9 cellular contexts compared by ENCODE assay signal in genomic region chr17:61400786-61401279, GRCh38. TPM values are rescaled to one million over a fixed set of nuclear protein-coding genes. Genes with fewer than 3 reads are reported as not detected.
A peak's percentile ranks its signal among the peaks of the same experiment; 100 is the strongest.
DNase-seq lines count a peak whose midpoint lies in the region; ATAC-seq, FAIRE-seq and TF ChIP-seq lines count a peak whose summit lies in the region.
"Had no signal": no experiment of that assay in that cellular context is flagged by ENCODE, and none has a peak within 500 bp of the region (broad histone marks: within the 10 kb centered on the region; RNA-seq: fewer than 3 reads in every experiment).

No MANE protein-coding gene starts in this region.

- H3K4me2 ChIP-seq in hepatocyte: peak overlapping the region; percentile 99

- no peaks in the 10 kb centered on the region for H3K4me1 ChIP-seq in HAP-1
- no peaks in the 10 kb centered on the region for H3K4me1 ChIP-seq in hepatocyte (ENCODE audit: insufficient read depth)

- in situ Hi-C loops in HAP-1 (cut with MboI; ENCODE audit: low sequenced_read_pairs): no loop called here

- peaks cover 89% of the 10 kb centered on the region for H3K79me2 ChIP-seq in hepatocyte

- 4% methylated on average over 32 of the region's 37 CpGs for WGBS in hepatocyte (ENCODE audit: low lambda C conversion rate, missing lambda C conversion rate)

- H3K36me3 ChIP-seq in HAP-1 (replicated peaks): peaks cover 3% of the 10 kb centered on the region
- H3K36me3 ChIP-seq in hepatocyte (replicated peaks; ENCODE audit: insufficient read depth, low read depth): no peaks in the 10 kb centered on the region

- H4K20me1 ChIP-seq in hepatocyte (ENCODE audit: insufficient read depth, poor library complexity, severe bottlenecking): peaks cover 24% of the 10 kb centered on the region

- peak overlapping the region; percentile 8 for H3K4me3 Mint-ChIP-seq in activated CD8-positive, alpha-beta T cell treated with anti-CD3 and anti-CD28 coated beads, Interleukin-2, amount 10 ng/mL, durations not matched to agents 7 days and 5 days

- no peaks in the 10 kb centered on the region for H3K9me2 ChIP-seq in hepatocyte (replicated peaks; ENCODE audit: insufficient read depth)

- no peak for TF ChIP-seq CTCF in hepatocyte (IDR thresholded peaks at IDR 0.05; ENCODE audit: poor library complexity)

- POLR2A ChIA-PET in activated CD8-positive, alpha-beta T cell treated with anti-CD3 and anti-CD28 coated beads, Interleukin-2, amount 10 ng/mL, durations not matched to agents 7 days and 5 days (lab: Charles Lee): interaction anchor here (0.7 kb wide), 1 partner anchor 680 kb away, joined by 3 read pairs; no protein-coding TSS in a partner anchor

- peaks cover 28% of the 10 kb centered on the region for H3K4me1 Mint-ChIP-seq in activated CD8-positive, alpha-beta T cell treated with anti-CD3 and anti-CD28 coated beads, Interleukin-2, amount 10 ng/mL, durations not matched to agents 7 days and 5 days (ENCODE audit: low read depth)

- CTCF ChIA-PET in activated CD8-positive, alpha-beta T cell treated with anti-CD3 and anti-CD28 coated beads, Interleukin-2, amount 10 ng/mL, durations not matched to agents 7 days and 5 days (lab: Charles Lee): no interaction called here

- peak overlapping the region; percentile 99 for H3K27ac ChIP-seq in hepatocyte
- H3K27ac ChIP-seq in skin epidermis: peak overlapping the region in 17 of 21 experiments; percentile 1 to 73 (median 42)

- peaks cover 60% of the 10 kb centered on the region for H3K27me3 Mint-ChIP-seq in activated CD8-positive, alpha-beta T cell treated with anti-CD3 and anti-CD28 coated beads, Interleukin-2, amount 10 ng/mL, durations not matched to agents 7 days and 5 days (ENCODE audit: low read depth)

- no peak overlapping the region for H3K27ac Mint-ChIP-seq in activated CD8-positive, alpha-beta T cell treated with anti-CD3 and anti-CD28 coated beads, Interleukin-2, amount 10 ng/mL, durations not matched to agents 7 days and 5 days

- ATAC-seq in activated CD8-positive, alpha-beta T cell treated with anti-CD3 and anti-CD28 coated beads, Interleukin-2, amount 10 ng/mL, durations not matched to agents 7 days and 5 days: no peak
- ATAC-seq in HG03565 (IDR thresholded peaks at IDR 0.05; ENCODE audit: unreplicated experiment) (no peak), HG03439 (IDR thresholded peaks at IDR 0.05; ENCODE audit: unreplicated experiment) (no peak)

- FAIRE-seq in GM19239 (lab: Jason Lieb, UNC): no peak
- FAIRE-seq: frontal cortex had no signal

- H3K9me3 ChIP-seq in HAP-1: no peaks in the 10 kb centered on the region
- no peaks in the 10 kb centered on the region for H3K9me3 ChIP-seq in hepatocyte (ENCODE audit: low read depth)

- H3K27me3 ChIP-seq in HAP-1 (ENCODE audit: low read depth): no peaks in the 10 kb centered on the region
- peaks cover 86% of the 10 kb centered on the region for H3K27me3 ChIP-seq in hepatocyte

- no peak overlapping the region for H2AFZ ChIP-seq in hepatocyte

- H3K4me3 ChIP-seq in HAP-1 (peak overlapping the region; percentile 67), hepatocyte (peak overlapping the region; percentile 65), skin epidermis (peak overlapping the region; percentile 29 to 54 (median 34))

- DNase-seq in HAP-1 (ENCODE audit: low spot score in 2 of 2): peak; percentile 15 to 36
- no peak for DNase-seq in activated CD8-positive, alpha-beta T cell treated with anti-CD3 and anti-CD28 coated beads, Interleukin-2, amount 10 ng/mL, durations not matched to agents 7 days and 5 days
- no peak for DNase-seq in hepatocyte (ENCODE audit: low spot score)
- DNase-seq in DMS153 treated with DMSO at 0.1 percent for 48 hours (lab: John Stamatoyannopoulos, UW; ENCODE audit: unreplicated experiment): no peak
- no peak for DNase-seq in GM19239 (ENCODE audit: insufficient read length, low spot score)

- peaks cover 5% of the 10 kb centered on the region for H3K36me3 Mint-ChIP-seq in activated CD8-positive, alpha-beta T cell treated with anti-CD3 and anti-CD28 coated beads, Interleukin-2, amount 10 ng/mL, durations not matched to agents 7 days and 5 days (ENCODE audit: low read depth)

- H3K9me3 Mint-ChIP-seq in activated CD8-positive, alpha-beta T cell treated with anti-CD3 and anti-CD28 coated beads, Interleukin-2, amount 10 ng/mL, durations not matched to agents 7 days and 5 days (ENCODE audit: insufficient read depth): no peaks in the 10 kb centered on the region

RNA-seq across cellular contexts. Expression of gene TBX2, which starts 1.2 kb away (rescaled TPM):
- not detected for total RNA-seq in activated CD8-positive, alpha-beta T cell treated with anti-CD3 and anti-CD28 coated beads, Interleukin-2, amount 10 ng/mL, durations not matched to agents 7 days and 5 days
- 17.9 and 19.6 TPM in 2 replicates for total RNA-seq in hepatocyte
- 27.5 and 29.3 TPM in 2 replicates for polyA plus RNA-seq in hepatocyte

RNA-seq across cellular contexts. Expression of gene TBX4, which starts 51.4 kb away (rescaled TPM):
- not detected for total RNA-seq in activated CD8-positive, alpha-beta T cell treated with anti-CD3 and anti-CD28 coated beads, Interleukin-2, amount 10 ng/mL, durations not matched to agents 7 days and 5 days
- total RNA-seq in hepatocyte: 15.4 and 36.2 TPM in 2 replicates
- polyA plus RNA-seq in hepatocyte: 11.6 and 13.9 TPM in 2 replicates
- total RNA-seq: frontal cortex had no signal

Comparison
In these comparisons a context has a peak if more than half of its experiments do, and no peak if none do; other contexts are left out.
1. DNase-seq: peak in HAP-1 (2 of 2); none in activated CD8-positive, alpha-beta T cell treated with anti-CD3 and anti-CD28 coated beads, Interleukin-2, amount 10 ng/mL, durations not matched to agents 7 days and 5 days (single experiment), hepatocyte (single experiment), DMS153 treated with DMSO at 0.1 percent for 48 hours (single experiment) and GM19239 (single experiment).
2. RNA of gene TBX2, which starts 1.2 kb away (total RNA-seq): 17.9 to 19.6 TPM in hepatocyte; not detected in activated CD8-positive, alpha-beta T cell treated with anti-CD3 and anti-CD28 coated beads, Interleukin-2, amount 10 ng/mL, durations not matched to agents 7 days and 5 days; every median in the first group is over 10 times any median in the second.
3. RNA of gene TBX4, which starts 51.4 kb away (total RNA-seq): 15.4 to 36.2 TPM in hepatocyte; not detected in activated CD8-positive, alpha-beta T cell treated with anti-CD3 and anti-CD28 coated beads, Interleukin-2, amount 10 ng/mL, durations not matched to agents 7 days and 5 days; every median in the first group is over 10 times any median in the second.
4. Peak in every context shown above with its lines, with median percentiles within 50 percentile points of each other: H3K4me3 ChIP-seq.